Comparison of ENCODE assay signal across 1 cellular context in the genomic region with DNA sequence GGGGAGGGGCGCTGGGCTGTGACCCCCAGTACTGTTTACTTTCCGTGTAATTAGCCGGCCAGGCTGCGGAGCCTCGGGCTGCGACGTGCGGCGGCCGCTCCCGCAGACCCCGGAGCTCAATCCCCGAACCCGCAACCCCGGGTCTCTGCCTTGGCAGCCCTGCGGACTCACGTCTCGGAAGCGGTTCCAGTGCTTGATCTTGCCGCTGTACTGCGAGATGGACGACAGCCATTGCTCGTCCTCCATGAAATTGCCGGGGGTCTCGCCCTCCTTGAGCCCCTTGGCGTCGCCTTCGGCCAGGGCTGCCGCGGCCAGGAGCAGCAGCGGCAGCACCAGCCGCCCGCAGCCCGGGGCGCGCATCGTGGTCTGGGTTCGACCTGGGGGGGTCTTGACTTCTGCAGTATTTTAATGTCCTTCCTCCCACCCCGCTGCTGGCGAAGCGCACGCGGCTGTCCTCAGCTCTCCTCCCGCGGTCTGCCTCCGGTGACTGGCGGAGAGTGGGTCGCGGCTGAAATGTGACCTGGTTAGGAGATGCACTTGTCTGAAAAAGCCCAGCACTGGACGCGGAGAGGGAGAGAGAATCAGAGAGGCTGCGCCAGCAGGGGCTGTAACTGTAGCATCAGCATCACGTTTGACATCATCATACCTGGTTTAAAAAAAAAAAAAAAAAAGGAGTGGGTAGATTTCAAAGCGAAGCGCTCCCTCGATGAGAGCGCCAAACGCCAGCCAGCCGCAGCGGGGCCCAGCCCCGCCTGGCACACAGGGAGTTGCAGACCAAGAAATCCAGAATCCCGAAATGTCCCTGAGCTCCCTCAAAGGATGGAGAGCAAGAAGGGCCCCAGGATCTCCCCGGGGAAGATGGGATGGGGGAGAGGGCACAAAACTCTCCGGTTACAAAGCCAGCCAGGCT.
A peak's percentile ranks its signal among the peaks of the same experiment; 100 is the strongest.
TF ChIP-seq lines count a peak whose summit lies in the region.

Gene SPOCK2, minus strand, starts transcription at position 583 of the 910 bp plus-strand sequence. Its CDS starts 223 bp downstream, at position 360.

TF ChIP-seq in H1, 55 proteins besides CTCF, POLR2A, EP300 and RAD21 (continued from another document):
- no peak for TF ChIP-seq MAFK (IDR thresholded peaks at IDR 0.05; ENCODE audit: low read depth, low read length)
- TF ChIP-seq RBBP5 (IDR thresholded peaks at IDR 0.05; ENCODE audit: borderline replicate concordance, low read depth, low read length) = 0 out of 2 replicates have a peak, but pooled peaks have one; percentile 52
- TF ChIP-seq CREB1 (IDR thresholded peaks at IDR 0.05) = 0 out of 2 replicates have a peak, but pooled peaks have one; percentile 4
